11 cellular contexts compared by ENCODE assay signal in the genomic region with DNA sequence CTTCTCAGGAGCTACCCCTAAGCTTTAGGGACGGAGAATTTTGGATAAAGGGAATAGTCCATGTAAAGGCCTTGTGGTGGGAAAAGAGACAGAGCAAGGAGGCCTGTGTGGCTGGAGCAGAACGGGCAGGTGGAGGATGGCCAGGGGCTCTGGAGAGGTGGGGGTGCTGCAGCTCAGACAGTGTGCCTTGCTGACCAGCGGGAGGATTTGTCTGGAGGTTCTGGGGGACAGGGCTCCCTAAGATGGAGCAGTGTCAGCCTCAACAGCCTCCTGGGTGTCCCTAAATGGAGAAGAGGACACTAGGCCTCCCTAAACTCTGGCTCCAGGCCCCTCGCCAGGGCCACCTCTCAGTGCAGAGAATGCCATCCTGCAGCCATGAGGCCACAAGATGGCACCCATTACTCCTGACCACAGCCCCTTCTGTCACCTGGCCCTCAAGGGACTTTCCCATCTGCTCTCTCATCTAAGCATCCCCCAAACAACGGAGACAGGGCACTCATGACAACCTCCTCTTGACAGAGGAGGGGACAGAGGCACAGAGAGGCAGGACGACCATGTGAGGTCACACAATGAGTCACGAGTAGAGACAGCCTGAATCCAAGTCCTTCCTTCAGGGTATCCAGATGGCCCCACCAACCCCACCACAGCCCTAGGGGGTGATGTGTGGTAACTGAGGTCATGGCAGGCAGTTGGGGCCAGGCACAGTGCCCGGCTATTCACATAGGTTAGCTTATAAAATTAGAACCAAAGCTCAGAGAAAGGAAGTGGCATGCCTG.
A peak's percentile ranks its signal among the peaks of the same experiment; 100 is the strongest.
DNase-seq lines count a peak whose midpoint lies in the region; ATAC-seq and TF ChIP-seq lines count a peak whose summit lies in the region.
"Had no signal": no experiment of that assay in that cellular context is flagged by ENCODE, and none has a peak within 500 bp of the region (broad histone marks: within the 10 kb centered on the region; RNA-seq: fewer than 3 reads in every experiment).

No MANE protein-coding gene starts in this region.

- peaks cover 21 to 31% of the 10 kb centered on the region in 2 experiments for H3K4me1 Mint-ChIP-seq in H9
- no peaks in the 10 kb centered on the region for H3K4me1 Mint-ChIP-seq in activated naive CD4-positive, alpha-beta T cell treated with anti-CD3 and anti-CD28 coated beads, Interleukin-2, amount 50 U/mL, for 24 hours
- peaks cover 31 to 37% of the 10 kb centered on the region in 2 donors for H3K4me1 Mint-ChIP-seq in natural killer cell treated with Interleukin-12 subunit alpha and Interleukin-12 subunit beta and Interleukin-15 and Interleukin-18, amount 100 ng/mL, for 72 hours (ENCODE audit: low read depth in 2 of 2)

- H3K23ac ChIP-seq in H9 (ENCODE audit: insufficient read length, low read depth, low read length), result no peak overlapping the region

- no peak overlapping the region for H4K91ac ChIP-seq in H9 (ENCODE audit: insufficient read length, low read depth, low read length)

- H3K23me2 ChIP-seq in H9 (ENCODE audit: insufficient read length, low read depth, low read length, poor library complexity, severe bottlenecking), result no peaks in the 10 kb centered on the region

- no CpG with 5 or more reads among the region's 8 CpGs for WGBS in H9 (ENCODE audit: extremely low coverage, insufficient read length, low lambda C conversion rate)

- H4K8ac ChIP-seq in H9 (replicated peaks; ENCODE audit: insufficient read length, low read depth, low read length), result no peak overlapping the region

- no peaks in the 10 kb centered on the region for H3K36me3 Mint-ChIP-seq in H9 (ENCODE audit: insufficient read depth in 1 of 3, low read depth in 3 of 3)
- H3K36me3 Mint-ChIP-seq in activated naive CD4-positive, alpha-beta T cell treated with anti-CD3 and anti-CD28 coated beads, Interleukin-2, amount 50 U/mL, for 24 hours, result no peaks in the 10 kb centered on the region
- H3K36me3 Mint-ChIP-seq in natural killer cell treated with Interleukin-12 subunit alpha and Interleukin-12 subunit beta and Interleukin-15 and Interleukin-18, amount 100 ng/mL, for 72 hours, result no peaks in the 10 kb centered on the region

- H3K56ac ChIP-seq in H9 (ENCODE audit: insufficient read length, low read depth, low read length), result no peak overlapping the region

- no peak for TF ChIP-seq CTCF in H9 (conservative IDR thresholded peaks at IDR 0.05)

- H3K18ac ChIP-seq in H9 (ENCODE audit: insufficient read length, low read depth, low read length), result no peak overlapping the region

- no peak overlapping the region for H3K4ac ChIP-seq in H9 (ENCODE audit: low read depth, low read length)

- H4K20me1 ChIP-seq in H9 (ENCODE audit: control insufficient read depth, insufficient read depth, insufficient read length), result no peaks in the 10 kb centered on the region

- H2BK12ac ChIP-seq in H9 (ENCODE audit: insufficient read length, low read depth, low read length), result no peak overlapping the region

- no peak overlapping the region for H2AK5ac ChIP-seq in H9 (ENCODE audit: insufficient read length, low read length)

- no peaks in the 10 kb centered on the region for H3K9me3 ChIP-seq in H9 (ENCODE audit: control insufficient read depth, low read depth, low read length)
- H3K9me3 ChIP-seq: adrenal gland, vagina had no signal

- no peaks in the 10 kb centered on the region for H3K9me3 Mint-ChIP-seq in H9
- no peaks in the 10 kb centered on the region for H3K9me3 Mint-ChIP-seq in activated naive CD4-positive, alpha-beta T cell treated with anti-CD3 and anti-CD28 coated beads, Interleukin-2, amount 50 U/mL, for 24 hours
- H3K9me3 Mint-ChIP-seq in natural killer cell treated with Interleukin-12 subunit alpha and Interleukin-12 subunit beta and Interleukin-15 and Interleukin-18, amount 100 ng/mL, for 72 hours, result no peaks in the 10 kb centered on the region

- H3K14ac ChIP-seq in H9 (ENCODE audit: insufficient read depth, low read length), result no peak overlapping the region

- no peak overlapping the region for H2BK5ac ChIP-seq in H9 (ENCODE audit: insufficient read length, low read length)

- no peak overlapping the region for H3K9ac ChIP-seq in H9 (ENCODE audit: extremely low read depth, insufficient read length, low read length)

- no peak overlapping the region for H2BK20ac ChIP-seq in H9 (ENCODE audit: low read depth, low read length, poor library complexity, severe bottlenecking)

- no peak overlapping the region for H2AFZ ChIP-seq in H9 (ENCODE audit: low read length)

- DNase-seq in DMS 273 (lab: John Stamatoyannopoulos, UW; ENCODE audit: unreplicated experiment) (peak; percentile 54), H9 (no peak), H4 (ENCODE audit: low spot score) (no peak), SK-N-DZ (ENCODE audit: low spot score) (no peak)
- peak; percentile 60 for DNase-seq in natural killer cell treated with Interleukin-12 subunit alpha and Interleukin-12 subunit beta and Interleukin-15 and Interleukin-18, amount 100 ng/mL, for 72 hours (ENCODE audit: low spot score)
- DNase-seq in effector CD8-positive, alpha-beta T cell (lab: John Stamatoyannopoulos, UW), result no peak
- DNase-seq: effector memory CD4-positive, alpha-beta T cell; NCI-H2029 had no signal

- ATAC-seq in natural killer cell treated with Interleukin-12 subunit alpha and Interleukin-12 subunit beta and Interleukin-15 and Interleukin-18, amount 100 ng/mL, for 72 hours, result peak; percentile 56 to 65

- no peak overlapping the region for H4K5ac ChIP-seq in H9 (ENCODE audit: insufficient read length, low read depth, low read length)

- no peaks in the 10 kb centered on the region for H3K79me2 ChIP-seq in H9 (ENCODE audit: insufficient read depth, low read length)

- 0 out of 7 replicates have a peak overlapping the region, but pooled peaks of 2 of the 3 experiments have one; percentile 21 to 57 for H3K27ac Mint-ChIP-seq in H9
- peak overlapping the region; percentile 69 for H3K27ac Mint-ChIP-seq in activated naive CD4-positive, alpha-beta T cell treated with anti-CD3 and anti-CD28 coated beads, Interleukin-2, amount 50 U/mL, for 24 hours
- H3K27ac Mint-ChIP-seq in natural killer cell treated with Interleukin-12 subunit alpha and Interleukin-12 subunit beta and Interleukin-15 and Interleukin-18, amount 100 ng/mL, for 72 hours, result no peak overlapping the region

- H3K4me1 ChIP-seq in H9 (ENCODE audit: insufficient read depth, low read length), result peaks cover 7% of the 10 kb centered on the region; the same call in 1 of the 2 replicates
- H3K4me1 ChIP-seq: adrenal gland, vagina had no signal

- H2BK15ac ChIP-seq in H9 (ENCODE audit: low read depth, low read length), result no peak overlapping the region

- H2BK120ac ChIP-seq in H9 (ENCODE audit: low read depth, low read length, poor library complexity, severe bottlenecking), result no peak overlapping the region

- H3K4me2 ChIP-seq in H9 (ENCODE audit: insufficient read depth, insufficient read length, low read length), result no peak overlapping the region

- H3K27ac ChIP-seq in H9 (ENCODE audit: insufficient read length, low read depth, low read length), result no peak overlapping the region
- H3K27ac ChIP-seq: adrenal gland, vagina had no signal

- no peak overlapping the region for H3T11ph ChIP-seq in H9 (ENCODE audit: low read length)

- no peaks in the 10 kb centered on the region for H3K27me3 ChIP-seq in H9 (ENCODE audit: insufficient read depth, low read length)
- H3K27me3 ChIP-seq: adrenal gland, vagina had no signal

- peaks cover 13% of the 10 kb centered on the region for H3K27me3 Mint-ChIP-seq in H9 (ENCODE audit: low read depth)
- peaks cover 3% of the 10 kb centered on the region for H3K27me3 Mint-ChIP-seq in activated naive CD4-positive, alpha-beta T cell treated with anti-CD3 and anti-CD28 coated beads, Interleukin-2, amount 50 U/mL, for 24 hours
- H3K27me3 Mint-ChIP-seq in natural killer cell treated with Interleukin-12 subunit alpha and Interleukin-12 subunit beta and Interleukin-15 and Interleukin-18, amount 100 ng/mL, for 72 hours, result peaks cover 14 to 15% of the 10 kb centered on the region in 2 donors

- H3K4me3 Mint-ChIP-seq in H9, result no peak overlapping the region; a peak in 1 of 5 replicates
- no peak overlapping the region for H3K4me3 Mint-ChIP-seq in activated naive CD4-positive, alpha-beta T cell treated with anti-CD3 and anti-CD28 coated beads, Interleukin-2, amount 50 U/mL, for 24 hours
- peak overlapping the region; percentile 17 for H3K4me3 Mint-ChIP-seq in natural killer cell treated with Interleukin-12 subunit alpha and Interleukin-12 subunit beta and Interleukin-15 and Interleukin-18, amount 100 ng/mL, for 72 hours

- no peaks in the 10 kb centered on the region for H3K79me1 ChIP-seq in H9 (ENCODE audit: insufficient read depth, low read depth, low read length, poor library complexity, severe bottlenecking)

Comparison
In these comparisons a context has a peak if more than half of its experiments do, and no peak if none do; other contexts are left out.
1. DNase-seq: peak in DMS 273 (single experiment) and natural killer cell treated with Interleukin-12 subunit alpha and Interleukin-12 subunit beta and Interleukin-15 and Interleukin-18, amount 100 ng/mL, for 72 hours (single experiment); none in H9 (single experiment), effector CD8-positive, alpha-beta T cell (single experiment), H4 (single experiment) and SK-N-DZ (single experiment).
2. H3K27ac Mint-ChIP-seq: peak in H9 (2 of 3) and activated naive CD4-positive, alpha-beta T cell treated with anti-CD3 and anti-CD28 coated beads, Interleukin-2, amount 50 U/mL, for 24 hours (single experiment); none in natural killer cell treated with Interleukin-12 subunit alpha and Interleukin-12 subunit beta and Interleukin-15 and Interleukin-18, amount 100 ng/mL, for 72 hours (0 of 2).